Comparison of ENCODE assay signal across 20 cellular contexts in genomic region chr1:69139007-69139406, GRCh38.
"Had no signal": no experiment of that assay in that cellular context is flagged by ENCODE, and none has a peak within 500 bp of the region (broad histone marks: within the 10 kb centered on the region; RNA-seq: fewer than 3 reads in every experiment).

No MANE protein-coding gene starts in this region.

- H3K4me3 Mint-ChIP-seq: activated CD4-positive, alpha-beta memory T cell treated with anti-CD3 and anti-CD28 coated beads, Interleukin-2, amount 10 ng/mL, durations not matched to agents 7 days and 5 days; activated CD4-positive, alpha-beta T cell treated with anti-CD3 and anti-CD28 coated beads, Interleukin-2, amount 10 ng/mL, durations not matched to agents 24 days and 14 days; activated naive CD4-positive, alpha-beta T cell treated with anti-CD3 and anti-CD28 coated beads, Interleukin-2, amount 10 ng/mL, durations not matched to agents 7 days and 5 days; dendritic cell treated with granulocyte-macrophage colony-stimulating factor and Interleukin-4, amounts not matched to agents 40 ng/mL and 50 ng/mL, for 4 days; memory B cell; nephron progenitor cell; stimulated activated memory B cell treated with anti-CD40 and anti-IgM and Interleukin-4, amounts not matched to agents 10 μg/mL and 1 μg/mL and 100 μg/mL, for 72 hours had no signal

- H3K27ac ChIP-seq: foreskin keratinocyte, hepatocyte, prostate gland, skin epidermis, stomach, transverse colon, vagina had no signal

- DNase-seq: activated CD4-positive, alpha-beta memory T cell treated with anti-CD3 and anti-CD28 coated beads, Interleukin-2, amount 10 ng/mL, durations not matched to agents 7 days and 5 days; activated CD4-positive, alpha-beta T cell treated with anti-CD3 and anti-CD28 coated beads, Interleukin-2, amount 10 ng/mL, durations not matched to agents 24 days and 14 days; activated effector memory CD4-positive, alpha-beta T cell treated with anti-CD3 and anti-CD28 coated beads, Interleukin-2, amount 50 U/mL, for 16 hours; activated naive CD4-positive, alpha-beta T cell treated with anti-CD3 and anti-CD28 coated beads, Interleukin-2, amount 10 ng/mL, durations not matched to agents 7 days and 5 days; activated T-cell treated with anti-CD3 and anti-CD28 coated beads for 4 hours; effector CD8-positive, alpha-beta T cell; erythroblast; foreskin keratinocyte; nephron progenitor cell; stimulated activated CD4-positive, alpha-beta T cell treated with anti-CD3 and anti-CD28 coated beads, Interleukin-2, amount 100 ng/mL, for 24 hours; stomach; transverse colon had no signal

- H2AFZ ChIP-seq: hepatocyte had no signal

- H3K79me2 ChIP-seq: hepatocyte had no signal

- H3K27me3 ChIP-seq: foreskin keratinocyte, hepatocyte, stomach, transverse colon, vagina had no signal

- H3K4me1 Mint-ChIP-seq: activated CD4-positive, alpha-beta memory T cell treated with anti-CD3 and anti-CD28 coated beads, Interleukin-2, amount 10 ng/mL, durations not matched to agents 7 days and 5 days; activated CD4-positive, alpha-beta T cell treated with anti-CD3 and anti-CD28 coated beads, Interleukin-2, amount 10 ng/mL, durations not matched to agents 24 days and 14 days; activated naive CD4-positive, alpha-beta T cell treated with anti-CD3 and anti-CD28 coated beads, Interleukin-2, amount 10 ng/mL, durations not matched to agents 7 days and 5 days; brain; memory B cell; stimulated activated memory B cell treated with anti-CD40 and anti-IgM and Interleukin-4, amounts not matched to agents 10 μg/mL and 1 μg/mL and 100 μg/mL, for 72 hours had no signal

- H3K9me3 ChIP-seq: prostate gland, vagina had no signal

- H3K36me3 Mint-ChIP-seq: activated naive CD4-positive, alpha-beta T cell treated with anti-CD3 and anti-CD28 coated beads, Interleukin-2, amount 10 ng/mL, durations not matched to agents 7 days and 5 days; brain; memory B cell; stimulated activated memory B cell treated with anti-CD40 and anti-IgM and Interleukin-4, amounts not matched to agents 10 μg/mL and 1 μg/mL and 100 μg/mL, for 72 hours had no signal

- H3K4me1 ChIP-seq: foreskin keratinocyte, prostate gland, stomach, transverse colon, vagina had no signal

- H3K27me3 Mint-ChIP-seq: activated CD4-positive, alpha-beta memory T cell treated with anti-CD3 and anti-CD28 coated beads, Interleukin-2, amount 10 ng/mL, durations not matched to agents 7 days and 5 days; activated CD4-positive, alpha-beta T cell treated with anti-CD3 and anti-CD28 coated beads, Interleukin-2, amount 10 ng/mL, durations not matched to agents 24 days and 14 days; activated naive CD4-positive, alpha-beta T cell treated with anti-CD3 and anti-CD28 coated beads, Interleukin-2, amount 10 ng/mL, durations not matched to agents 7 days and 5 days; dendritic cell treated with granulocyte-macrophage colony-stimulating factor and Interleukin-4, amounts not matched to agents 40 ng/mL and 50 ng/mL, for 4 days; memory B cell; stimulated activated memory B cell treated with anti-CD40 and anti-IgM and Interleukin-4, amounts not matched to agents 10 μg/mL and 1 μg/mL and 100 μg/mL, for 72 hours had no signal

- ATAC-seq: foreskin keratinocyte; stimulated activated memory B cell treated with anti-CD40 and anti-IgM and Interleukin-4, amounts not matched to agents 10 μg/mL and 1 μg/mL and 100 μg/mL, for 72 hours had no signal

- H3K4me2 ChIP-seq: hepatocyte had no signal

- H3K27ac Mint-ChIP-seq: activated CD4-positive, alpha-beta memory T cell treated with anti-CD3 and anti-CD28 coated beads, Interleukin-2, amount 10 ng/mL, durations not matched to agents 7 days and 5 days; activated CD4-positive, alpha-beta T cell treated with anti-CD3 and anti-CD28 coated beads, Interleukin-2, amount 10 ng/mL, durations not matched to agents 24 days and 14 days; activated naive CD4-positive, alpha-beta T cell treated with anti-CD3 and anti-CD28 coated beads, Interleukin-2, amount 10 ng/mL, durations not matched to agents 7 days and 5 days; dendritic cell treated with granulocyte-macrophage colony-stimulating factor and Interleukin-4, amounts not matched to agents 40 ng/mL and 50 ng/mL, for 4 days; memory B cell; nephron progenitor cell; stimulated activated memory B cell treated with anti-CD40 and anti-IgM and Interleukin-4, amounts not matched to agents 10 μg/mL and 1 μg/mL and 100 μg/mL, for 72 hours had no signal
